In genomic region chr7:73234994-73235717, GRCh38 we compare ENCODE assay signal across 8 cellular contexts.
DNase-seq lines count a peak whose midpoint lies in the region; ATAC-seq and TF ChIP-seq lines count a peak whose summit lies in the region.
"Not testable (repeated sequence)": the region's sequence is repeated elsewhere in the genome, so short reads cannot be mapped to it uniquely, and the experiment has no call there.

No MANE protein-coding gene starts in this region.

- peak overlapping the region; percentile 42 for H3K4me2 ChIP-seq in GM23248 (ENCODE audit: unreplicated experiment)

- H3K79me2 ChIP-seq in GM23248 (ENCODE audit: insufficient read depth): not testable (repeated sequence)

- not testable (repeated sequence) for H3K36me3 Mint-ChIP-seq in activated CD4-positive, alpha-beta T cell treated with anti-CD3 and anti-CD28 coated beads for 36 hours (ENCODE audit: low read depth); activated naive CD8-positive, alpha-beta T cell treated with anti-CD3 and anti-CD28 coated beads, Interleukin-2, amount 10 ng/mL, durations not matched to agents 7 days and 5 days; progenitor cell of endocrine pancreas (ENCODE audit: insufficient read depth)

- H3K9me2 ChIP-seq in GM23248 (ENCODE audit: insufficient read depth): not testable (repeated sequence)

- not testable (repeated sequence) for H3K27ac ChIP-seq in GM23248

- not testable (repeated sequence) for H3K4me3 Mint-ChIP-seq in activated CD4-positive, alpha-beta T cell treated with anti-CD3 and anti-CD28 coated beads for 36 hours; activated naive CD8-positive, alpha-beta T cell treated with anti-CD3 and anti-CD28 coated beads, Interleukin-2, amount 10 ng/mL, durations not matched to agents 7 days and 5 days; progenitor cell of endocrine pancreas (ENCODE audit: low read depth)

- H3K27ac Mint-ChIP-seq in activated CD4-positive, alpha-beta T cell treated with anti-CD3 and anti-CD28 coated beads for 36 hours; activated naive CD8-positive, alpha-beta T cell treated with anti-CD3 and anti-CD28 coated beads, Interleukin-2, amount 10 ng/mL, durations not matched to agents 7 days and 5 days; progenitor cell of endocrine pancreas: not testable (repeated sequence)

- H3K4me1 ChIP-seq in GM23248 (ENCODE audit: insufficient read depth): not testable (repeated sequence)

- not testable (repeated sequence) for H3K4me1 Mint-ChIP-seq in activated CD4-positive, alpha-beta T cell treated with anti-CD3 and anti-CD28 coated beads for 36 hours; activated naive CD8-positive, alpha-beta T cell treated with anti-CD3 and anti-CD28 coated beads, Interleukin-2, amount 10 ng/mL, durations not matched to agents 7 days and 5 days; progenitor cell of endocrine pancreas (ENCODE audit: low read depth)

- not testable (repeated sequence) for H3K9me3 ChIP-seq in GM23248 (ENCODE audit: low read depth)

- intact Hi-C loops in activated CD4-positive, alpha-beta T cell treated with anti-CD3 and anti-CD28 coated beads for 36 hours (cut with DNase I, micrococcal nuclease); left cardiac atrium (cut with DNase I): not testable (repeated sequence)

- not testable (repeated sequence) for H3F3A ChIP-seq in GM23248 (ENCODE audit: insufficient read depth)

- TF ChIP-seq CTCF in progenitor cell of endocrine pancreas (IDR thresholded peaks at IDR 0.05; ENCODE audit: unreplicated experiment): not testable (repeated sequence)

- POLR2A ChIA-PET in activated CD4-positive, alpha-beta T cell treated with anti-CD3 and anti-CD28 coated beads for 36 hours (lab: Charles Lee); activated naive CD8-positive, alpha-beta T cell treated with anti-CD3 and anti-CD28 coated beads, Interleukin-2, amount 10 ng/mL, durations not matched to agents 7 days and 5 days (lab: Charles Lee): not testable (repeated sequence)

- peak overlapping the region; percentile 51; the same call in 1 of the 2 replicates for H3K4me3 ChIP-seq in GM23248

- not testable (repeated sequence) for H4K20me1 ChIP-seq in GM23248 (ENCODE audit: insufficient read depth)

- not testable (repeated sequence) for H3K27me3 Mint-ChIP-seq in activated CD4-positive, alpha-beta T cell treated with anti-CD3 and anti-CD28 coated beads for 36 hours; activated naive CD8-positive, alpha-beta T cell treated with anti-CD3 and anti-CD28 coated beads, Interleukin-2, amount 10 ng/mL, durations not matched to agents 7 days and 5 days; progenitor cell of endocrine pancreas

- TF ChIP-seq POLR2A in GM18505 (IDR thresholded peaks at IDR 0.05; ENCODE audit: borderline replicate concordance, extremely low read depth, insufficient read depth, insufficient read length): not testable (repeated sequence)

- ATAC-seq in GM18505 (IDR thresholded peaks at IDR 0.05; ENCODE audit: unreplicated experiment) (peak; percentile 87), HG03442 (IDR thresholded peaks at IDR 0.05; ENCODE audit: unreplicated experiment) (peak; percentile 92), left cardiac atrium (peak; percentile 98)
- ATAC-seq in activated CD4-positive, alpha-beta T cell treated with anti-CD3 and anti-CD28 coated beads for 36 hours: peak; percentile 97
- ATAC-seq in activated naive CD8-positive, alpha-beta T cell treated with anti-CD3 and anti-CD28 coated beads, Interleukin-2, amount 10 ng/mL, durations not matched to agents 7 days and 5 days (ENCODE audit: low read depth): peak; percentile 88

- in situ Hi-C loops in GM23248 (cut with MboI): not testable (repeated sequence)

- CTCF ChIA-PET in activated CD4-positive, alpha-beta T cell treated with anti-CD3 and anti-CD28 coated beads for 36 hours (lab: Charles Lee): not testable (repeated sequence)

- H2AFZ ChIP-seq in GM23248: not testable (repeated sequence)

- H3K9me3 Mint-ChIP-seq in activated CD4-positive, alpha-beta T cell treated with anti-CD3 and anti-CD28 coated beads for 36 hours (ENCODE audit: low read depth); activated naive CD8-positive, alpha-beta T cell treated with anti-CD3 and anti-CD28 coated beads, Interleukin-2, amount 10 ng/mL, durations not matched to agents 7 days and 5 days; progenitor cell of endocrine pancreas (ENCODE audit: low read depth): not testable (repeated sequence)

- not testable (repeated sequence) for H3K27me3 ChIP-seq in GM23248 (replicated peaks; ENCODE audit: insufficient read depth)

- H3K36me3 ChIP-seq in GM23248 (ENCODE audit: low read depth): not testable (repeated sequence)

- not testable (repeated sequence) for H3K9ac ChIP-seq in GM23248

- DNase-seq in GM23248: not testable (repeated sequence)
- peak; percentile 95 for DNase-seq in activated CD4-positive, alpha-beta T cell treated with anti-CD3 and anti-CD28 coated beads for 36 hours
- peak; percentile 95 for DNase-seq in activated naive CD8-positive, alpha-beta T cell treated with anti-CD3 and anti-CD28 coated beads, Interleukin-2, amount 10 ng/mL, durations not matched to agents 7 days and 5 days
- DNase-seq in left cardiac atrium: peak; percentile 91
- peak; percentile 85 for DNase-seq in progenitor cell of endocrine pancreas (ENCODE audit: low spot score, unreplicated experiment)
- peak; percentile 78 to 86 for DNase-seq in stimulated activated CD8-positive, alpha-beta memory T cell treated with anti-CD3 and anti-CD28 coated beads, Interleukin-7, amount 100 ng/mL, for 4 hours (ENCODE audit: low read depth in 2 of 2)

- 0% methylated on average over 11 of the region's 72 CpGs; no CpG with 5 or more reads in 1 of the 2 experiments for WGBS in GM23248 (ENCODE audit: low coverage in 1 of 2, low lambda C conversion rate in 2 of 2, missing lambda C conversion rate in 2 of 2), 2 experiments
